Comparison of ENCODE assay signal across 20 cellular contexts in genomic region chr7:116799912-116800311, GRCh38.
"Had no signal": no experiment of that assay in that cellular context is flagged by ENCODE, and none has a peak within 500 bp of the region (broad histone marks: within the 10 kb centered on the region; RNA-seq: fewer than 3 reads in every experiment).

No MANE protein-coding gene starts in this region.

- H3K9me3 ChIP-seq: heart left ventricle, upper lobe of left lung had no signal

- H3K4me3 Mint-ChIP-seq: activated B cell treated with CpG ODN at 0.5 μM for 24 hours; activated CD4-positive, alpha-beta T cell treated with anti-CD3 and anti-CD28 coated beads, Interleukin-2, amount 10 ng/mL, durations not matched to agents 24 days and 14 days; activated naive CD4-positive, alpha-beta T cell treated with anti-CD3 and anti-CD28 coated beads for 36 hours; dendritic cell treated with granulocyte-macrophage colony-stimulating factor and Interleukin-4, amounts not matched to agents 40 ng/mL and 50 ng/mL, for 4 days; effector memory CD8-positive, alpha-beta T cell; nephron progenitor cell; stimulated activated naive CD8-positive, alpha-beta T cell treated with anti-CD3 and anti-CD28 coated beads, Interleukin-15, Interleukin-2, amounts not matched to agents 100 ng/mL and 50 ng/mL, for 24 hours; T-helper 1 cell treated with Interleukin-12 subunit alpha and Interleukin-12 subunit beta and Interleukin-4 antibody, amounts not matched to agents 30 μg/mL and 1 μg/mL, for 36 hours had no signal

- H3K36me3 ChIP-seq: upper lobe of left lung had no signal

- H3K27ac Mint-ChIP-seq: activated B cell treated with CpG ODN at 0.5 μM for 24 hours; activated CD4-positive, alpha-beta T cell treated with anti-CD3 and anti-CD28 coated beads, Interleukin-2, amount 10 ng/mL, durations not matched to agents 24 days and 14 days; activated naive CD4-positive, alpha-beta T cell treated with anti-CD3 and anti-CD28 coated beads for 36 hours; dendritic cell treated with granulocyte-macrophage colony-stimulating factor and Interleukin-4, amounts not matched to agents 40 ng/mL and 50 ng/mL, for 4 days; effector memory CD8-positive, alpha-beta T cell; nephron progenitor cell; stimulated activated naive CD8-positive, alpha-beta T cell treated with anti-CD3 and anti-CD28 coated beads, Interleukin-15, Interleukin-2, amounts not matched to agents 100 ng/mL and 50 ng/mL, for 24 hours had no signal

- H3K9me3 Mint-ChIP-seq: activated B cell treated with CpG ODN at 0.5 μM for 24 hours; activated CD4-positive, alpha-beta T cell treated with anti-CD3 and anti-CD28 coated beads, Interleukin-2, amount 10 ng/mL, durations not matched to agents 24 days and 14 days; activated naive CD4-positive, alpha-beta T cell treated with anti-CD3 and anti-CD28 coated beads for 36 hours; activated T-helper 17 cell treated with anti-CD3 and anti-CD28 coated beads, Interleukin-2, amount 50 U/mL, for 72 hours; dendritic cell treated with granulocyte-macrophage colony-stimulating factor and Interleukin-4, amounts not matched to agents 40 ng/mL and 50 ng/mL, for 4 days; effector memory CD8-positive, alpha-beta T cell; nephron progenitor cell; stimulated activated naive CD8-positive, alpha-beta T cell treated with anti-CD3 and anti-CD28 coated beads, Interleukin-15, Interleukin-2, amounts not matched to agents 100 ng/mL and 50 ng/mL, for 24 hours; T-helper 1 cell treated with Interleukin-12 subunit alpha and Interleukin-12 subunit beta and Interleukin-4 antibody, amounts not matched to agents 30 μg/mL and 1 μg/mL, for 36 hours had no signal

- ATAC-seq: effector memory CD8-positive, alpha-beta T cell; heart left ventricle had no signal

- H3K4me3 ChIP-seq: heart left ventricle, upper lobe of left lung had no signal

- H3K27ac ChIP-seq: upper lobe of left lung had no signal

- DNase-seq: activated B cell treated with CpG ODN at 0.5 μM for 24 hours; activated CD8-positive, alpha-beta memory T cell treated with anti-CD3 and anti-CD28 coated beads for 24 hours; activated naive CD4-positive, alpha-beta T cell treated with anti-CD3 and anti-CD28 coated beads for 36 hours; central memory CD4-positive, alpha-beta T cell; effector memory CD8-positive, alpha-beta T cell; erythroblast; foreskin melanocyte; heart left ventricle; islet precursor cell; mesendoderm; nephron progenitor cell; stimulated activated CD4-positive, alpha-beta T cell treated with anti-CD3 and anti-CD28 coated beads, Interleukin-4, amount 100 ng/mL, for 1 hour; stimulated activated CD8-positive, alpha-beta memory T cell treated with anti-CD3 and anti-CD28 coated beads, Interleukin-4, amount 100 ng/mL, for 48 hours; upper lobe of left lung had no signal

- H3K27me3 ChIP-seq: heart left ventricle, upper lobe of left lung had no signal

- FAIRE-seq: TTC549 had no signal
